ENCODE assay signal across 29 cellular contexts in the genomic region with DNA sequence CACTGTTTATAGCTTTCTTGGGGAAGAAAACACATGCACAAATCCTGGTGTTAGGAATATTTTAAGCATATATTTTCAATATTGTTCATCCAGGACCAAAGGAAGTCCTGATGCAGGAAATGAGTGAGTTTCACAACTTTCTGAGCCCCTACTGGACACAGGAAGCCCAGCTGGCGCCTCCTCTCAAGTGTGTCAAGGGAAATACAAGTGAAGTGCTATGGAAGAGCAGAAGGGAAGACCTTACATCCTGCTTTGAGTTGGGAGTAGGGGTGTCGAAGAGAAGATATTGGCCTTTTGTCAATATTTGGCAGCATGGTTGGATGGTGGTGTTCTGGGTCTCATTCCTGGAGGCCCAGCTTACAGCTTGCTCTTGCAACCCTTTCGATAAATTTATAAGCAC.
A peak's percentile ranks its signal among the peaks of the same experiment; 100 is the strongest.
DNase-seq lines count a peak whose midpoint lies in the region; ATAC-seq lines count a peak whose summit lies in the region.
"Had no signal": no experiment of that assay in that cellular context is flagged by ENCODE, and none has a peak within 500 bp of the region (broad histone marks: within the 10 kb centered on the region; RNA-seq: fewer than 3 reads in every experiment).

No MANE protein-coding gene starts in this region.

- H3K4me1 Mint-ChIP-seq in activated T-cell treated with anti-CD3 and anti-CD28 coated beads, Interleukin-2, amount 50 U/mL, for 24 hours (ENCODE audit: low read depth) = no peaks in the 10 kb centered on the region
- H3K4me1 Mint-ChIP-seq: activated naive CD4-positive, alpha-beta T cell treated with anti-CD3 and anti-CD28 coated beads, Interleukin-2, amount 10 ng/mL, durations not matched to agents 7 days and 5 days; naive B cell; stimulated activated naive B cell treated with anti-CD40 and anti-IgM and Interleukin-4, amounts not matched to agents 10 μg/mL and 1 μg/mL and 100 μg/mL, for 72 hours; T-cell had no signal

- H3K27me3 Mint-ChIP-seq in activated T-cell treated with anti-CD3 and anti-CD28 coated beads, Interleukin-2, amount 50 U/mL, for 24 hours = peaks cover 4% of the 10 kb centered on the region

- peak overlapping the region; percentile 26 for H3K27ac ChIP-seq in caudate nucleus (ENCODE audit: low read depth, low read length)
- H3K27ac ChIP-seq: epithelial cell of prostate, heart left ventricle, pancreas, Peyer's patch, suprapubic skin had no signal

- ATAC-seq in HG02870 (IDR thresholded peaks at IDR 0.05; ENCODE audit: unreplicated experiment) (no peak), HG03139 (IDR thresholded peaks at IDR 0.05; ENCODE audit: unreplicated experiment) (no peak)
- ATAC-seq: activated T-cell treated with anti-CD3 and anti-CD28 coated beads, Interleukin-2, amount 50 U/mL, for 72 hours; heart left ventricle; left cardiac atrium; pancreas; right cardiac atrium; stimulated activated naive B cell treated with anti-CD40 and anti-IgM and Interleukin-4, amounts not matched to agents 10 μg/mL and 1 μg/mL and 100 μg/mL, for 72 hours; T-cell had no signal

- H3K27ac Mint-ChIP-seq in activated T-cell treated with anti-CD3 and anti-CD28 coated beads, Interleukin-2, amount 50 U/mL, for 24 hours = no peak overlapping the region
- H3K27ac Mint-ChIP-seq: activated naive CD4-positive, alpha-beta T cell treated with anti-CD3 and anti-CD28 coated beads, Interleukin-2, amount 10 ng/mL, durations not matched to agents 7 days and 5 days; activated T-cell treated with anti-CD3 and anti-CD28 coated beads, Interleukin-2, amount 50 U/mL, for 72 hours; stimulated activated naive B cell treated with anti-CD40 and anti-IgM and Interleukin-4, amounts not matched to agents 10 μg/mL and 1 μg/mL and 100 μg/mL, for 72 hours; T-cell had no signal

- H3K9me3 Mint-ChIP-seq in activated T-cell treated with anti-CD3 and anti-CD28 coated beads, Interleukin-2, amount 50 U/mL, for 24 hours = no peaks in the 10 kb centered on the region
- H3K9me3 Mint-ChIP-seq: activated naive CD4-positive, alpha-beta T cell treated with anti-CD3 and anti-CD28 coated beads, Interleukin-2, amount 10 ng/mL, durations not matched to agents 7 days and 5 days; activated T-cell treated with anti-CD3 and anti-CD28 coated beads, Interleukin-2, amount 50 U/mL, for 72 hours; naive B cell; stimulated activated naive B cell treated with anti-CD40 and anti-IgM and Interleukin-4, amounts not matched to agents 10 μg/mL and 1 μg/mL and 100 μg/mL, for 72 hours; T-cell had no signal

- in situ Hi-C loops in ACHN (cut with HindIII; ENCODE audit: low pct_ligation_motif_present, low pct_unique_long_range_greater_than_20kb, low sequenced_read_pairs) = no loop called here

- H3K4me3 Mint-ChIP-seq in activated T-cell treated with anti-CD3 and anti-CD28 coated beads, Interleukin-2, amount 50 U/mL, for 24 hours = no peak overlapping the region
- H3K4me3 Mint-ChIP-seq: activated naive CD4-positive, alpha-beta T cell treated with anti-CD3 and anti-CD28 coated beads, Interleukin-2, amount 10 ng/mL, durations not matched to agents 7 days and 5 days; activated T-cell treated with anti-CD3 and anti-CD28 coated beads, Interleukin-2, amount 50 U/mL, for 72 hours; naive B cell; stimulated activated naive B cell treated with anti-CD40 and anti-IgM and Interleukin-4, amounts not matched to agents 10 μg/mL and 1 μg/mL and 100 μg/mL, for 72 hours; T-cell had no signal

- peak; percentile 29 for DNase-seq in ACHN
- DNase-seq in HT1080 (ENCODE audit: low read depth) = peak; percentile 56
- DNase-seq in caudate nucleus (lab: John Stamatoyannopoulos, UW) = no peak
- DNase-seq in left kidney (ENCODE audit: low read depth, low spot score) = peak; percentile 68
- DNase-seq in activated naive CD4-positive, alpha-beta T cell treated with anti-CD3 and anti-CD28 coated beads, Interleukin-2, amount 50 U/mL, for 16 hours = no peak
- DNase-seq in activated T-cell treated with anti-CD3 and anti-CD28 coated beads, Interleukin-2, amount 50 U/mL, for 24 hours = no peak
- DNase-seq: activated CD4-positive, alpha-beta T cell treated with anti-CD3 and anti-CD28 coated beads for 4 hours; activated naive CD4-positive, alpha-beta T cell treated with anti-CD3 and anti-CD28 coated beads, Interleukin-2, amount 10 ng/mL, durations not matched to agents 7 days and 5 days; activated T-cell treated with anti-CD3 and anti-CD28 coated beads, Interleukin-2, amount 50 U/mL, for 72 hours; Caco-2; central memory CD4-positive, alpha-beta T cell; heart left ventricle; KBM-7; left cardiac atrium; MG63; naive B cell; NCI-H146; NCI-H510A treated with DMSO at 0.1 percent for 48 hours; pancreas; Peyer's patch; right cardiac atrium; stimulated activated CD4-positive, alpha-beta T cell treated with anti-CD3 and anti-CD28 coated beads, Interleukin-12 subunit alpha, Interleukin-12 subunit beta, amount 100 ng/mL, for 4 hours; stimulated activated CD4-positive, alpha-beta T cell treated with anti-CD3 and anti-CD28 coated beads, Interleukin-4, amount 100 ng/mL, for 24 hours; stimulated activated naive B cell treated with anti-CD40 and anti-IgM and Interleukin-4, amounts not matched to agents 10 μg/mL and 1 μg/mL and 100 μg/mL, for 72 hours; T-cell had no signal

- H3K36me3 Mint-ChIP-seq in activated T-cell treated with anti-CD3 and anti-CD28 coated beads, Interleukin-2, amount 50 U/mL, for 24 hours (ENCODE audit: low read depth) = no peaks in the 10 kb centered on the region
- H3K36me3 Mint-ChIP-seq: activated naive CD4-positive, alpha-beta T cell treated with anti-CD3 and anti-CD28 coated beads, Interleukin-2, amount 10 ng/mL, durations not matched to agents 7 days and 5 days; naive B cell; stimulated activated naive B cell treated with anti-CD40 and anti-IgM and Interleukin-4, amounts not matched to agents 10 μg/mL and 1 μg/mL and 100 μg/mL, for 72 hours; T-cell had no signal

Comparison
In these comparisons a context has a peak if more than half of its experiments do, and no peak if none do; other contexts are left out.
1. DNase-seq: peak in ACHN (single experiment), HT1080 (single experiment) and left kidney (single experiment); none in caudate nucleus (0 of 61), activated naive CD4-positive, alpha-beta T cell treated with anti-CD3 and anti-CD28 coated beads, Interleukin-2, amount 50 U/mL, for 16 hours (single experiment) and activated T-cell treated with anti-CD3 and anti-CD28 coated beads, Interleukin-2, amount 50 U/mL, for 24 hours (single experiment).